ENCODE assay signal across 25 cellular contexts in genomic region chr10:22429981-22430421, GRCh38.
DNase-seq lines count a peak whose midpoint lies in the region; ATAC-seq and TF ChIP-seq lines count a peak whose summit lies in the region.
"Had no signal": no experiment of that assay in that cellular context is flagged by ENCODE, and none has a peak within 500 bp of the region (broad histone marks: within the 10 kb centered on the region; RNA-seq: fewer than 3 reads in every experiment).

No MANE protein-coding gene starts in this region.

- intact Hi-C loops in activated CD8-positive, alpha-beta T cell treated with anti-CD3 and anti-CD28 coated beads for 36 hours (cut with micrococcal nuclease) = loop anchor here (10.0 kb wide), 3 partner anchors 65 to 425 kb away; partner anchors contain the start of gene DNAJC1

- H3K4me2 ChIP-seq in hepatocyte = peak overlapping the region; percentile 39

- peaks cover 21% of the 10 kb centered on the region for H3K4me1 Mint-ChIP-seq in activated CD8-positive, alpha-beta T cell treated with anti-CD3 and anti-CD28 coated beads for 36 hours (ENCODE audit: low read depth)
- H3K4me1 Mint-ChIP-seq in activated CD8-positive, alpha-beta T cell treated with anti-CD3 and anti-CD28 coated beads, Interleukin-2, amount 10 ng/mL, durations not matched to agents 7 days and 5 days (ENCODE audit: low read depth) = peaks cover 12% of the 10 kb centered on the region
- H3K4me1 Mint-ChIP-seq in IgD-negative memory B cell = peaks cover under 1 to 7% (median 6%) of the 10 kb centered on the region in 3 donors
- peaks cover 16% of the 10 kb centered on the region for H3K4me1 Mint-ChIP-seq in stimulated activated naive CD8-positive, alpha-beta T cell treated with anti-CD3 and anti-CD28 coated beads, Interleukin-15, amount 100 ng/mL, for 72 hours

- H3K36me3 ChIP-seq in hepatocyte (replicated peaks; ENCODE audit: insufficient read depth, low read depth) = no peaks in the 10 kb centered on the region
- H3K36me3 ChIP-seq: esophagus muscularis mucosa, gastroesophageal sphincter, spleen, tibial artery had no signal

- CTCF ChIA-PET in activated CD8-positive, alpha-beta T cell treated with anti-CD3 and anti-CD28 coated beads for 36 hours (lab: Charles Lee) = interaction anchor here (1.2 to 1.3 kb wide), 2 partner anchors 144 to 427 kb away, joined by 3 read pairs; partner anchors contain the start of gene DNAJC1
- CTCF ChIA-PET in activated CD8-positive, alpha-beta T cell treated with anti-CD3 and anti-CD28 coated beads, Interleukin-2, amount 10 ng/mL, durations not matched to agents 7 days and 5 days (lab: Charles Lee) = interaction anchor here (0.8 to 1.0 kb wide), 2 partner anchors 18 to 86 kb away, joined by 3 read pairs; no protein-coding TSS in a partner anchor

- ATAC-seq in activated CD8-positive, alpha-beta T cell treated with anti-CD3 and anti-CD28 coated beads for 36 hours = peak; percentile 72
- ATAC-seq in activated CD8-positive, alpha-beta T cell treated with anti-CD3 and anti-CD28 coated beads, Interleukin-2, amount 10 ng/mL, durations not matched to agents 7 days and 5 days = no peak
- peak; percentile 45 for ATAC-seq in stimulated activated naive CD8-positive, alpha-beta T cell treated with anti-CD3 and anti-CD28 coated beads, Interleukin-15, amount 100 ng/mL, for 72 hours
- ATAC-seq: effector memory CD8-positive, alpha-beta T cell; gastroesophageal sphincter had no signal

- peak; percentile 26 for DNase-seq in activated CD8-positive, alpha-beta T cell treated with anti-CD3 and anti-CD28 coated beads for 36 hours
- no peak for DNase-seq in activated CD8-positive, alpha-beta T cell treated with anti-CD3 and anti-CD28 coated beads, Interleukin-2, amount 10 ng/mL, durations not matched to agents 7 days and 5 days
- no peak for DNase-seq in hepatocyte (ENCODE audit: low spot score)
- DNase-seq in stimulated activated naive CD8-positive, alpha-beta T cell treated with anti-CD3 and anti-CD28 coated beads, Interleukin-15, amount 100 ng/mL, for 72 hours = no peak
- DNase-seq in activated CD4-positive, CD25-positive, alpha-beta regulatory T cell (lab: John Stamatoyannopoulos, UW) = no peak
- DNase-seq in NCI-H2171 (lab: John Stamatoyannopoulos, UW) = no peak
- DNase-seq in NCI-H526 (lab: John Stamatoyannopoulos, UW) = no peak
- DNase-seq: 8988T; activated CD4-positive, alpha-beta T cell treated with anti-CD3 and anti-CD28 coated beads for 48 hours; activated CD8-positive, alpha-beta memory T cell treated with anti-CD3 and anti-CD28 coated beads, Interleukin-2, amount 50 U/mL, for 4 hours; activated naive CD8-positive, alpha-beta T cell treated with anti-CD3 and anti-CD28 coated beads, Interleukin-2, amount 10 ng/mL, durations not matched to agents 7 days and 5 days; DMS79; effector memory CD8-positive, alpha-beta T cell; GM23248; NCI-H1694; nucleus accumbens; retina; spleen; stimulated activated CD4-positive, alpha-beta T cell treated with anti-CD3 and anti-CD28 coated beads, Interleukin-4, amount 100 ng/mL, for 1 hour; tibial artery had no signal

- H3K36me3 Mint-ChIP-seq in activated CD8-positive, alpha-beta T cell treated with anti-CD3 and anti-CD28 coated beads for 36 hours (ENCODE audit: low read depth) = no peaks in the 10 kb centered on the region
- no peaks in the 10 kb centered on the region for H3K36me3 Mint-ChIP-seq in activated CD8-positive, alpha-beta T cell treated with anti-CD3 and anti-CD28 coated beads, Interleukin-2, amount 10 ng/mL, durations not matched to agents 7 days and 5 days (ENCODE audit: low read depth)
- H3K36me3 Mint-ChIP-seq in IgD-negative memory B cell = no peaks in the 10 kb centered on the region
- H3K36me3 Mint-ChIP-seq: activated naive CD8-positive, alpha-beta T cell treated with anti-CD3 and anti-CD28 coated beads, Interleukin-2, amount 10 ng/mL, durations not matched to agents 7 days and 5 days had no signal

- no peak overlapping the region for H3K27ac Mint-ChIP-seq in activated CD8-positive, alpha-beta T cell treated with anti-CD3 and anti-CD28 coated beads for 36 hours
- H3K27ac Mint-ChIP-seq in activated CD8-positive, alpha-beta T cell treated with anti-CD3 and anti-CD28 coated beads, Interleukin-2, amount 10 ng/mL, durations not matched to agents 7 days and 5 days = no peak overlapping the region
- H3K27ac Mint-ChIP-seq in IgD-negative memory B cell = peak overlapping the region in 2 of 3 donors; percentile 11 to 88
- H3K27ac Mint-ChIP-seq in stimulated activated naive CD8-positive, alpha-beta T cell treated with anti-CD3 and anti-CD28 coated beads, Interleukin-15, amount 100 ng/mL, for 72 hours = no peak overlapping the region
- H3K27ac Mint-ChIP-seq: activated naive CD8-positive, alpha-beta T cell treated with anti-CD3 and anti-CD28 coated beads, Interleukin-2, amount 10 ng/mL, durations not matched to agents 7 days and 5 days; effector memory CD8-positive, alpha-beta T cell; stimulated activated naive CD8-positive, alpha-beta T cell treated with anti-CD3 and anti-CD28 coated beads, Interleukin-15, Interleukin-2, amounts not matched to agents 100 ng/mL and 50 ng/mL, for 24 hours; T-helper 1 cell treated with Interleukin-12 subunit alpha and Interleukin-12 subunit beta and Interleukin-4 antibody, amounts not matched to agents 30 μg/mL and 1 μg/mL, for 36 hours had no signal

- H3K4me1 ChIP-seq in hepatocyte (ENCODE audit: insufficient read depth) = peaks cover 41% of the 10 kb centered on the region

- no peaks in the 10 kb centered on the region for H3K27me3 ChIP-seq in hepatocyte
- H3K27me3 ChIP-seq: esophagus muscularis mucosa, gastroesophageal sphincter, tibial artery had no signal

- H3K4me3 ChIP-seq in hepatocyte = no peak overlapping the region
- H3K4me3 ChIP-seq: esophagus muscularis mucosa, gastroesophageal sphincter, GM23248, spleen, tibial artery had no signal

- no peaks in the 10 kb centered on the region for H3K79me2 ChIP-seq in hepatocyte

- no peaks in the 10 kb centered on the region for H3K9me2 ChIP-seq in hepatocyte (replicated peaks; ENCODE audit: insufficient read depth)

- peak overlapping the region; percentile 42 for H3K27ac ChIP-seq in hepatocyte
- H3K27ac ChIP-seq: esophagus muscularis mucosa, gastroesophageal sphincter, GM23248, spleen, tibial artery had no signal

- H3K27me3 Mint-ChIP-seq in activated CD8-positive, alpha-beta T cell treated with anti-CD3 and anti-CD28 coated beads for 36 hours = peaks cover 15% of the 10 kb centered on the region
- H3K27me3 Mint-ChIP-seq in activated CD8-positive, alpha-beta T cell treated with anti-CD3 and anti-CD28 coated beads, Interleukin-2, amount 10 ng/mL, durations not matched to agents 7 days and 5 days (ENCODE audit: low read depth) = peaks cover 35% of the 10 kb centered on the region
- H3K27me3 Mint-ChIP-seq in IgD-negative memory B cell = no peaks in the 10 kb centered on the region
- H3K27me3 Mint-ChIP-seq in stimulated activated naive CD8-positive, alpha-beta T cell treated with anti-CD3 and anti-CD28 coated beads, Interleukin-15, amount 100 ng/mL, for 72 hours = peaks cover 37% of the 10 kb centered on the region

- no peaks in the 10 kb centered on the region for H3K9me3 ChIP-seq in hepatocyte (ENCODE audit: low read depth)
- H3K9me3 ChIP-seq: esophagus muscularis mucosa, gastroesophageal sphincter, spleen, tibial artery had no signal

- H4K20me1 ChIP-seq in hepatocyte (ENCODE audit: insufficient read depth, poor library complexity, severe bottlenecking) = no peaks in the 10 kb centered on the region

- WGBS in hepatocyte (ENCODE audit: low lambda C conversion rate, missing lambda C conversion rate) = 37% methylated on average over 8 of the region's 8 CpGs

- H3K9me3 Mint-ChIP-seq in activated CD8-positive, alpha-beta T cell treated with anti-CD3 and anti-CD28 coated beads for 36 hours = no peaks in the 10 kb centered on the region
- H3K9me3 Mint-ChIP-seq in activated CD8-positive, alpha-beta T cell treated with anti-CD3 and anti-CD28 coated beads, Interleukin-2, amount 10 ng/mL, durations not matched to agents 7 days and 5 days (ENCODE audit: insufficient read depth) = no peaks in the 10 kb centered on the region
- no peaks in the 10 kb centered on the region for H3K9me3 Mint-ChIP-seq in IgD-negative memory B cell
- H3K9me3 Mint-ChIP-seq in stimulated activated naive CD8-positive, alpha-beta T cell treated with anti-CD3 and anti-CD28 coated beads, Interleukin-15, amount 100 ng/mL, for 72 hours = no peaks in the 10 kb centered on the region
- H3K9me3 Mint-ChIP-seq: activated naive CD8-positive, alpha-beta T cell treated with anti-CD3 and anti-CD28 coated beads, Interleukin-2, amount 10 ng/mL, durations not matched to agents 7 days and 5 days; effector memory CD8-positive, alpha-beta T cell; stimulated activated naive CD8-positive, alpha-beta T cell treated with anti-CD3 and anti-CD28 coated beads, Interleukin-15, Interleukin-2, amounts not matched to agents 100 ng/mL and 50 ng/mL, for 24 hours; T-helper 1 cell treated with Interleukin-12 subunit alpha and Interleukin-12 subunit beta and Interleukin-4 antibody, amounts not matched to agents 30 μg/mL and 1 μg/mL, for 36 hours had no signal

- no peak overlapping the region for H2AFZ ChIP-seq in hepatocyte
- H2AFZ ChIP-seq: GM23248 had no signal

- no peak overlapping the region for H3K4me3 Mint-ChIP-seq in activated CD8-positive, alpha-beta T cell treated with anti-CD3 and anti-CD28 coated beads for 36 hours
- no peak overlapping the region for H3K4me3 Mint-ChIP-seq in activated CD8-positive, alpha-beta T cell treated with anti-CD3 and anti-CD28 coated beads, Interleukin-2, amount 10 ng/mL, durations not matched to agents 7 days and 5 days
- no peak overlapping the region for H3K4me3 Mint-ChIP-seq in IgD-negative memory B cell
- no peak overlapping the region for H3K4me3 Mint-ChIP-seq in stimulated activated naive CD8-positive, alpha-beta T cell treated with anti-CD3 and anti-CD28 coated beads, Interleukin-15, amount 100 ng/mL, for 72 hours
- H3K4me3 Mint-ChIP-seq: activated naive CD8-positive, alpha-beta T cell treated with anti-CD3 and anti-CD28 coated beads, Interleukin-2, amount 10 ng/mL, durations not matched to agents 7 days and 5 days; effector memory CD8-positive, alpha-beta T cell; stimulated activated naive CD8-positive, alpha-beta T cell treated with anti-CD3 and anti-CD28 coated beads, Interleukin-15, Interleukin-2, amounts not matched to agents 100 ng/mL and 50 ng/mL, for 24 hours; T-helper 1 cell treated with Interleukin-12 subunit alpha and Interleukin-12 subunit beta and Interleukin-4 antibody, amounts not matched to agents 30 μg/mL and 1 μg/mL, for 36 hours had no signal

- POLR2A ChIA-PET in activated CD8-positive, alpha-beta T cell treated with anti-CD3 and anti-CD28 coated beads for 36 hours (lab: Charles Lee) = interaction anchor here (1.1 kb wide), 1 partner anchor 177 kb away, joined by 3 read pairs; no protein-coding TSS in a partner anchor
- POLR2A ChIA-PET in activated CD8-positive, alpha-beta T cell treated with anti-CD3 and anti-CD28 coated beads, Interleukin-2, amount 10 ng/mL, durations not matched to agents 7 days and 5 days (lab: Charles Lee) = interaction anchor here (0.8 kb wide), 1 partner anchor 19 kb away, joined by 4 read pairs; no protein-coding TSS in a partner anchor

- TF ChIP-seq CTCF in activated CD8-positive, alpha-beta T cell treated with anti-CD3 and anti-CD28 coated beads for 36 hours (IDR thresholded peaks at IDR 0.05) = no peak
- no peak for TF ChIP-seq CTCF in hepatocyte (IDR thresholded peaks at IDR 0.05; ENCODE audit: poor library complexity)

Comparison
In these comparisons a context has a peak if more than half of its experiments do, and no peak if none do; other contexts are left out.
1. H3K27ac Mint-ChIP-seq: peak in IgD-negative memory B cell (2 of 3); none in activated CD8-positive, alpha-beta T cell treated with anti-CD3 and anti-CD28 coated beads for 36 hours (single experiment), activated CD8-positive, alpha-beta T cell treated with anti-CD3 and anti-CD28 coated beads, Interleukin-2, amount 10 ng/mL, durations not matched to agents 7 days and 5 days (single experiment) and stimulated activated naive CD8-positive, alpha-beta T cell treated with anti-CD3 and anti-CD28 coated beads, Interleukin-15, amount 100 ng/mL, for 72 hours (0 of 2).